In the genomic region with DNA sequence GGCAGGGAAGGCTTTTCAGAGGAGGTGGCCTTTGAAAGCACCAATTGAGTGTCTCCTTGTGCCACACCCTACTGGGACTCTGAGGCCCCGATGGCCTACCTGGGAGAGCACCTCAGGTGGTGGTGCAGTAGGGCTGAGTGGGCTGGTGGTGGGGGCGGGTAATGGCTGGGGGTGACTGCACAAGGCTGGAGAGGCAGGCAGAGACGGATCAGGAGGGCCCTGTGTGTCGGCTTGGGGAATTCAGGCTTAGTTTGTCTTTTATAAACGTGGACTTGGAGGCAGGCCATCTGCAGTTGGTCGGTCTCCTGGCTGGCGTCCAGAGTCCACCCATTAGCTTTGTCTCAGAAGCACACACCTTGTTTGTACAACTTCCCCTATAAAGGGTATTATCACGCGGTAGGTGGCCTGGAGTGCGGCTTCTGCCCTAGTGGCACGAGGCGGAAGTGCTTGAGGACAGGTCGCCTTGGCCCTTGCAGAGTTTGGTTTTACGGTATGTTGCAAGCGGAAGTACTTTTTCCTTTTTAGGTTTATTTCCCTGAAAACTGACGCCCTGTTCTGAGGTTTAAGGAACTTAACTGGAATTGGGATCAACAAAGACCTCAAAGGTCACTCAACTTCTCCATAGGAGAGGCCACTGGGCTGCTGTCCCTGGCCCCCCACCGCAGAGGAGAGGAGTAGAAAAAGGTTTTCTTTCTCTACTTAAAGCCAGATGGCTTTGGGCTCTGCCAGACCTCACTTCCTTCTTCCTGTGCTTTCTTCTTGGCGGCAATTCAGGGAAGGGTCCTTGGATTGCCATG, we compare ENCODE assay signal across 1 cellular context.
TF ChIP-seq lines count a peak whose summit lies in the region.

No MANE protein-coding gene starts in this region.

TF ChIP-seq in K562, 482 proteins besides CTCF, POLR2A, EP300 and RAD21 (continued from another document and continues in another):
- TF ChIP-seq, protein P1, sequence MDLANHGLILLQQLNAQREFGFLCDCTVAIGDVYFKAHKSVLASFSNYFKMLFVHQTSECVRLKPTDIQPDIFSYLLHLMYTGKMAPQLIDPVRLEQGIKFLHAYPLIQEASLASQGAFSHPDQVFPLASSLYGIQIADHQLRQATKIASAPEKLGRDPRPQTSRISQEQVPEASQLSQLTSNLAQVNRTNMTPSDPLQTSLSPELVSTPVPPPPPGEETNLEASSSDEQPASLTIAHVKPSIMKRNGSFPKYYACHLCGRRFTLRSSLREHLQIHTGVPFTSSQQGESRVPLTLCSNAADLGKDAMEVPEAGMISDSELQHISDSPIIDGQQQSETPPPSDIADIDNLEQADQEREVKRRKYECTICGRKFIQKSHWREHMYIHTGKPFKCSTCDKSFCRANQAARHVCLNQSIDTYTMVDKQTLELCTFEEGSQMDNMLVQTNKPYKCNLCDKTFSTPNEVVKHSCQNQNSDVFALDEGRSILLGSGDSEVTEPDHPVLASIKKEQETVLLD (IDR thresholded peaks at IDR 0.05): no peak
- TF ChIP-seq, protein P2, sequence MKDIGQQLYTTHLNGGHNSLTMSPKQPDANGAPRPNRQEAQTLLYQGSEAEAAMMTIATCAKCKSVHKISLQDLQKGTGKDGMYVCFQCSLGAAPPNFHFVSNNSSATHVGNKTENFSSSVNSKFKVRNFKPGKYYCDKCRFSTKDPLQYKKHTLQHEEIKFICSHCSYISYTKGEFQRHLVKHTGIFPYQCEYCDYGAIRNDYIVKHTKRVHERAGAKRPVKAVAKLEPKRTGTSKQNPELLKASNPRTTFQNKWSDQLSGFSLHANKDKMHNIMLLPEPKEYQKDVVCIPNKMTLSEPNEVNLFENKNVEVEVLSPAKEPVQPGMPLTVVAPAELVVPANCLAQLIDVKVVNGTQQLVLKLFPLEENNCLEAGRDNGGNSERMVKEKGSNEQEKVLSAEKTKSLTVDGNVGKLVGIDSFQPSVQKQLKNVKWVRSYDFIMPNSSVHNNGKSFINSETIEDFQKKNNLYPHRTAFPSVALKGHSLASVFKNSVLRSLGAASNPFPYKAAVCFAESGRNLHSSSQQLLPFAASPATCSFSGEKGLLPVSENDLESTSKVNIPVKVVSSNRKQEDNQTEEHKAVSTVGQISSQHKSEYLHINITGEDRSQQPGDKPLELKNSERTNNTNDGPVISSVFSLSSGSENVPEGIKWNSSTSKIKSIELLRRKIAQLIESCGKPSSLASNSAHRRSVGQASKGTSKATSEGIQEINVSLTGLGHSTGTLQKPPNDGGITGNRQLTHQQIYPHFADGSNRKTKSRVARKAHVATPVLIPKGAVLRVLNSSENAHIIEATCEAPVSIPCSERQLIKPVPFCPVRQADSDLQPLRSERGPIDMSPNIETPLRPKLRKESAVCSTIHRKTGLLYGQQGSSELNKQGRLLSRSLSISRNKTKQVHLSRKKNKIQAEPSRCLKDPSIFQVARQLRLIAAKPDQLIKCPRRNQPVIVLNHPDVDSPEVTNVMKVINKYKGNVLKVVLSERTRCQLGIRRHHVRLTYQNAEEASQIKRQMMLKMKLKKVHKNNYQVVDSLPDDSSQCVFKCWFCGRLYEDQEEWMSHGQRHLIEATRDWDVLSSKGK (CRISPR knock-in tag; IDR thresholded peaks at IDR 0.05): no peak
- TF ChIP-seq ZZZ3 (IDR thresholded peaks at IDR 0.05): no peak
- TF ChIP-seq ZNF316 (IDR thresholded peaks at IDR 0.05): no peak
- TF ChIP-seq LARP7 (IDR thresholded peaks at IDR 0.05): no peak
- TF ChIP-seq TOE1 (IDR thresholded peaks at IDR 0.05; ENCODE audit: borderline replicate concordance): peak; percentile 44; the same call in 1 of the 2 replicates
- TF ChIP-seq TOE1 (CRISPR knock-in tag; IDR thresholded peaks at IDR 0.05; ENCODE audit: borderline replicate concordance, low read depth): no peak
- 0 out of 2 replicates have a peak, but pooled peaks have one; percentile 42 for TF ChIP-seq DPF2 (IDR thresholded peaks at IDR 0.05)
- TF ChIP-seq, protein P3, sequence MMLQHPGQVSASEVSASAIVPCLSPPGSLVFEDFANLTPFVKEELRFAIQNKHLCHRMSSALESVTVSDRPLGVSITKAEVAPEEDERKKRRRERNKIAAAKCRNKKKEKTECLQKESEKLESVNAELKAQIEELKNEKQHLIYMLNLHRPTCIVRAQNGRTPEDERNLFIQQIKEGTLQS (IDR thresholded peaks at IDR 0.05): no peak
- TF ChIP-seq, protein P3 (CRISPR knock-in tag; conservative IDR thresholded peaks at IDR 0.05): no peak
- TF ChIP-seq ZNF586 (CRISPR knock-in tag; conservative IDR thresholded peaks at IDR 0.05): no peak
- TF ChIP-seq, protein P4, sequence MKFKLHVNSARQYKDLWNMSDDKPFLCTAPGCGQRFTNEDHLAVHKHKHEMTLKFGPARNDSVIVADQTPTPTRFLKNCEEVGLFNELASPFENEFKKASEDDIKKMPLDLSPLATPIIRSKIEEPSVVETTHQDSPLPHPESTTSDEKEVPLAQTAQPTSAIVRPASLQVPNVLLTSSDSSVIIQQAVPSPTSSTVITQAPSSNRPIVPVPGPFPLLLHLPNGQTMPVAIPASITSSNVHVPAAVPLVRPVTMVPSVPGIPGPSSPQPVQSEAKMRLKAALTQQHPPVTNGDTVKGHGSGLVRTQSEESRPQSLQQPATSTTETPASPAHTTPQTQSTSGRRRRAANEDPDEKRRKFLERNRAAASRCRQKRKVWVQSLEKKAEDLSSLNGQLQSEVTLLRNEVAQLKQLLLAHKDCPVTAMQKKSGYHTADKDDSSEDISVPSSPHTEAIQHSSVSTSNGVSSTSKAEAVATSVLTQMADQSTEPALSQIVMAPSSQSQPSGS (CRISPR knock-in tag; IDR thresholded peaks at IDR 0.05): no peak
- TF ChIP-seq, protein P5, sequence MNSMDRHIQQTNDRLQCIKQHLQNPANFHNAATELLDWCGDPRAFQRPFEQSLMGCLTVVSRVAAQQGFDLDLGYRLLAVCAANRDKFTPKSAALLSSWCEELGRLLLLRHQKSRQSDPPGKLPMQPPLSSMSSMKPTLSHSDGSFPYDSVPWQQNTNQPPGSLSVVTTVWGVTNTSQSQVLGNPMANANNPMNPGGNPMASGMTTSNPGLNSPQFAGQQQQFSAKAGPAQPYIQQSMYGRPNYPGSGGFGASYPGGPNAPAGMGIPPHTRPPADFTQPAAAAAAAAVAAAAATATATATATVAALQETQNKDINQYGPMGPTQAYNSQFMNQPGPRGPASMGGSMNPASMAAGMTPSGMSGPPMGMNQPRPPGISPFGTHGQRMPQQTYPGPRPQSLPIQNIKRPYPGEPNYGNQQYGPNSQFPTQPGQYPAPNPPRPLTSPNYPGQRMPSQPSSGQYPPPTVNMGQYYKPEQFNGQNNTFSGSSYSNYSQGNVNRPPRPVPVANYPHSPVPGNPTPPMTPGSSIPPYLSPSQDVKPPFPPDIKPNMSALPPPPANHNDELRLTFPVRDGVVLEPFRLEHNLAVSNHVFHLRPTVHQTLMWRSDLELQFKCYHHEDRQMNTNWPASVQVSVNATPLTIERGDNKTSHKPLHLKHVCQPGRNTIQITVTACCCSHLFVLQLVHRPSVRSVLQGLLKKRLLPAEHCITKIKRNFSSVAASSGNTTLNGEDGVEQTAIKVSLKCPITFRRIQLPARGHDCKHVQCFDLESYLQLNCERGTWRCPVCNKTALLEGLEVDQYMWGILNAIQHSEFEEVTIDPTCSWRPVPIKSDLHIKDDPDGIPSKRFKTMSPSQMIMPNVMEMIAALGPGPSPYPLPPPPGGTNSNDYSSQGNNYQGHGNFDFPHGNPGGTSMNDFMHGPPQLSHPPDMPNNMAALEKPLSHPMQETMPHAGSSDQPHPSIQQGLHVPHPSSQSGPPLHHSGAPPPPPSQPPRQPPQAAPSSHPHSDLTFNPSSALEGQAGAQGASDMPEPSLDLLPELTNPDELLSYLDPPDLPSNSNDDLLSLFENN (IDR thresholded peaks at IDR 0.05; ENCODE audit: low read depth in 2 of 2, low read length in 2 of 2): no peak
- no peak for TF ChIP-seq ZNF785 (CRISPR knock-in tag; IDR thresholded peaks at IDR 0.05)
- TF ChIP-seq SETDB1 (IDR thresholded peaks at IDR 0.05; ENCODE audit: low read length): no peak
- TF ChIP-seq NR2F6 (CRISPR knock-in tag; IDR thresholded peaks at IDR 0.05): no peak
- TF ChIP-seq SAP30 (IDR thresholded peaks at IDR 0.05; ENCODE audit: borderline replicate concordance, insufficient read depth, low read depth, low read length, poor library complexity, severe bottlenecking): no peak
- no peak for TF ChIP-seq PHB2 (IDR thresholded peaks at IDR 0.05; ENCODE audit: low read depth)
- peak; percentile 77; the same call in 1 of the 2 replicates for TF ChIP-seq HSF4 (CRISPR knock-in tag; IDR thresholded peaks at IDR 0.05; ENCODE audit: borderline replicate concordance)
- TF ChIP-seq, protein P6, sequence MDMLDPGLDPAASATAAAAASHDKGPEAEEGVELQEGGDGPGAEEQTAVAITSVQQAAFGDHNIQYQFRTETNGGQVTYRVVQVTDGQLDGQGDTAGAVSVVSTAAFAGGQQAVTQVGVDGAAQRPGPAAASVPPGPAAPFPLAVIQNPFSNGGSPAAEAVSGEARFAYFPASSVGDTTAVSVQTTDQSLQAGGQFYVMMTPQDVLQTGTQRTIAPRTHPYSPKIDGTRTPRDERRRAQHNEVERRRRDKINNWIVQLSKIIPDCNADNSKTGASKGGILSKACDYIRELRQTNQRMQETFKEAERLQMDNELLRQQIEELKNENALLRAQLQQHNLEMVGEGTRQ (CRISPR knock-in tag; IDR thresholded peaks at IDR 0.05): no peak
- peak; percentile 88; the same call in 1 of the 2 replicates for TF ChIP-seq DMBX1 (CRISPR knock-in tag; IDR thresholded peaks at IDR 0.05; ENCODE audit: borderline replicate concordance)
- no peak for TF ChIP-seq ZNF707 (CRISPR knock-in tag; conservative IDR thresholded peaks at IDR 0.05)
- TF ChIP-seq HOXB6 (CRISPR knock-in tag; IDR thresholded peaks at IDR 0.05; ENCODE audit: borderline replicate concordance): no peak
- peak; percentile 51; the same call in 1 of the 2 replicates for TF ChIP-seq CREM (IDR thresholded peaks at IDR 0.05; ENCODE audit: low read depth)
- TF ChIP-seq ZBTB7A (IDR thresholded peaks at IDR 0.05; ENCODE audit: borderline replicate concordance, control insufficient read depth, low read depth, low read length): 0 out of 2 replicates have a peak, but pooled peaks have one; percentile 56
- TF ChIP-seq ETV1 (tag; conservative IDR thresholded peaks at IDR 0.05; ENCODE audit: low read depth): peak; percentile 34; the same call in 1 of the 2 replicates
- no peak for TF ChIP-seq SMC3 (conservative IDR thresholded peaks at IDR 0.05; ENCODE audit: insufficient read depth, low read depth, low read length)
- no peak for TF ChIP-seq ZNF197 (CRISPR knock-in tag; IDR thresholded peaks at IDR 0.05; ENCODE audit: low read depth)
- no peak for TF ChIP-seq RB1 (IDR thresholded peaks at IDR 0.05; ENCODE audit: low read depth)
- TF ChIP-seq ZNF584 (CRISPR knock-in tag; IDR thresholded peaks at IDR 0.05; ENCODE audit: low read depth): peak; percentile 73
- no peak for TF ChIP-seq NR2C2 (CRISPR knock-in tag; IDR thresholded peaks at IDR 0.05)
- TF ChIP-seq NR2C2 (tag; IDR thresholded peaks at IDR 0.05): peak; percentile 70
- TF ChIP-seq, protein P7, sequence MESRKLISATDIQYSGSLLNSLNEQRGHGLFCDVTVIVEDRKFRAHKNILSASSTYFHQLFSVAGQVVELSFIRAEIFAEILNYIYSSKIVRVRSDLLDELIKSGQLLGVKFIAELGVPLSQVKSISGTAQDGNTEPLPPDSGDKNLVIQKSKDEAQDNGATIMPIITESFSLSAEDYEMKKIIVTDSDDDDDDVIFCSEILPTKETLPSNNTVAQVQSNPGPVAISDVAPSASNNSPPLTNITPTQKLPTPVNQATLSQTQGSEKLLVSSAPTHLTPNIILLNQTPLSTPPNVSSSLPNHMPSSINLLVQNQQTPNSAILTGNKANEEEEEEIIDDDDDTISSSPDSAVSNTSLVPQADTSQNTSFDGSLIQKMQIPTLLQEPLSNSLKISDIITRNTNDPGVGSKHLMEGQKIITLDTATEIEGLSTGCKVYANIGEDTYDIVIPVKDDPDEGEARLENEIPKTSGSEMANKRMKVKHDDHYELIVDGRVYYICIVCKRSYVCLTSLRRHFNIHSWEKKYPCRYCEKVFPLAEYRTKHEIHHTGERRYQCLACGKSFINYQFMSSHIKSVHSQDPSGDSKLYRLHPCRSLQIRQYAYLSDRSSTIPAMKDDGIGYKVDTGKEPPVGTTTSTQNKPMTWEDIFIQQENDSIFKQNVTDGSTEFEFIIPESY (CRISPR knock-in tag; IDR thresholded peaks at IDR 0.05): peak; percentile 32; the same call in 1 of the 2 replicates
- no peak for TF ChIP-seq ERF (CRISPR knock-in tag; IDR thresholded peaks at IDR 0.05)
- no peak for TF ChIP-seq GTF2A2 (tag; IDR thresholded peaks at IDR 0.05)
- TF ChIP-seq ZKSCAN1 (IDR thresholded peaks at IDR 0.05; ENCODE audit: low read depth, low read length): no peak
- TF ChIP-seq NEUROD1 (IDR thresholded peaks at IDR 0.05; ENCODE audit: borderline replicate concordance, low read depth, low read length, partially characterized antibody): no peak
- no peak for TF ChIP-seq MEF2D (tag; conservative IDR thresholded peaks at IDR 0.05; ENCODE audit: low read depth)
- TF ChIP-seq ZSCAN32 (CRISPR knock-in tag; IDR thresholded peaks at IDR 0.05): no peak
- no peak for TF ChIP-seq CBX2 (IDR thresholded peaks at IDR 0.05; ENCODE audit: insufficient read depth, low read length, poor library complexity, severe bottlenecking)
- TF ChIP-seq FOS (IDR thresholded peaks at IDR 0.05; ENCODE audit: extremely low read depth, insufficient read length): no peak
- no peak for TF ChIP-seq RFX1 (IDR thresholded peaks at IDR 0.05)
- TF ChIP-seq ZNF57 (CRISPR knock-in tag; IDR thresholded peaks at IDR 0.05): no peak
- TF ChIP-seq ZNF124 (CRISPR knock-in tag; IDR thresholded peaks at IDR 0.05): no peak
- no peak for TF ChIP-seq SREBF1 (IDR thresholded peaks at IDR 0.05; ENCODE audit: borderline replicate concordance, low read depth, low read length)
- TF ChIP-seq, protein P8, sequence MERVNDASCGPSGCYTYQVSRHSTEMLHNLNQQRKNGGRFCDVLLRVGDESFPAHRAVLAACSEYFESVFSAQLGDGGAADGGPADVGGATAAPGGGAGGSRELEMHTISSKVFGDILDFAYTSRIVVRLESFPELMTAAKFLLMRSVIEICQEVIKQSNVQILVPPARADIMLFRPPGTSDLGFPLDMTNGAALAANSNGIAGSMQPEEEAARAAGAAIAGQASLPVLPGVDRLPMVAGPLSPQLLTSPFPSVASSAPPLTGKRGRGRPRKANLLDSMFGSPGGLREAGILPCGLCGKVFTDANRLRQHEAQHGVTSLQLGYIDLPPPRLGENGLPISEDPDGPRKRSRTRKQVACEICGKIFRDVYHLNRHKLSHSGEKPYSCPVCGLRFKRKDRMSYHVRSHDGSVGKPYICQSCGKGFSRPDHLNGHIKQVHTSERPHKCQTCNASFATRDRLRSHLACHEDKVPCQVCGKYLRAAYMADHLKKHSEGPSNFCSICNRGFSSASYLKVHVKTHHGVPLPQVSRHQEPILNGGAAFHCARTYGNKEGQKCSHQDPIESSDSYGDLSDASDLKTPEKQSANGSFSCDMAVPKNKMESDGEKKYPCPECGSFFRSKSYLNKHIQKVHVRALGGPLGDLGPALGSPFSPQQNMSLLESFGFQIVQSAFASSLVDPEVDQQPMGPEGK (CRISPR knock-in tag; IDR thresholded peaks at IDR 0.05; ENCODE audit: borderline replicate concordance): no peak
- TF ChIP-seq PHF20 (IDR thresholded peaks at IDR 0.05; ENCODE audit: partially characterized antibody): no peak
